Comparison of ENCODE assay signal across 13 cellular contexts in genomic region chr1:19124273-19124672, GRCh38.
A peak's percentile ranks its signal among the peaks of the same experiment; 100 is the strongest.
DNase-seq lines count a peak whose midpoint lies in the region; ATAC-seq, FAIRE-seq and TF ChIP-seq lines count a peak whose summit lies in the region.
"Had no signal": no experiment of that assay in that cellular context is flagged by ENCODE, and none has a peak within 500 bp of the region (broad histone marks: within the 10 kb centered on the region; RNA-seq: fewer than 3 reads in every experiment).

No MANE protein-coding gene starts in this region.

- H3K27ac Mint-ChIP-seq in CD4-positive, alpha-beta memory T cell = peak overlapping the region in 6 of 7 donors; percentile 33 to 85 (median 76)
- peak overlapping the region; percentile 82 for H3K27ac Mint-ChIP-seq in T-helper 2 cell treated with Interferon-gamma antibody and Interleukin-4, amounts not matched to agents 5 μg/mL and 100 μg/mL, for 36 hours
- peak overlapping the region; percentile 14 to 94 (median 79) for H3K27ac Mint-ChIP-seq in immature natural killer cell

- no peak for TF ChIP-seq CTCF in smooth muscle cell (IDR thresholded peaks at IDR 0.05; ENCODE audit: borderline replicate concordance, insufficient read depth, poor library complexity, severe bottlenecking)

- peaks cover 0 to 31% (median 21%) of the 10 kb centered on the region in 4 donors for H3K4me1 Mint-ChIP-seq in CD4-positive, alpha-beta memory T cell
- peaks cover 36% of the 10 kb centered on the region for H3K4me1 Mint-ChIP-seq in T-helper 2 cell treated with Interferon-gamma antibody and Interleukin-4, amounts not matched to agents 5 μg/mL and 100 μg/mL, for 36 hours (ENCODE audit: low read depth)
- H3K4me1 Mint-ChIP-seq in immature natural killer cell = peaks cover 31 to 43% of the 10 kb centered on the region in 2 donors

- no peaks in the 10 kb centered on the region for H3K79me2 ChIP-seq in smooth muscle cell (ENCODE audit: low read depth)

- no peaks in the 10 kb centered on the region for H3K9me3 ChIP-seq in CD4-positive, alpha-beta memory T cell (ENCODE audit: control insufficient read depth in 1 of 2, low read length in 2 of 2)
- no peaks in the 10 kb centered on the region for H3K9me3 ChIP-seq in smooth muscle cell (replicated peaks; ENCODE audit: low read depth)

- no peaks in the 10 kb centered on the region for H3K27me3 ChIP-seq in CD4-positive, alpha-beta memory T cell (ENCODE audit: insufficient read depth, low read length)
- no peaks in the 10 kb centered on the region for H3K27me3 ChIP-seq in smooth muscle cell (ENCODE audit: low read depth)

- no peaks in the 10 kb centered on the region for H4K20me1 ChIP-seq in smooth muscle cell (ENCODE audit: low read depth)

- no peak for TF ChIP-seq POLR2A in GM12892 (IDR thresholded peaks at IDR 0.05; ENCODE audit: low read depth, low read length)

- peaks cover 21% of the 10 kb centered on the region for H3K4me1 ChIP-seq in CD4-positive, alpha-beta memory T cell (ENCODE audit: insufficient read depth, low read length)
- no peaks in the 10 kb centered on the region for H3K4me1 ChIP-seq in smooth muscle cell (ENCODE audit: low read depth)

- H3K4me2 ChIP-seq in smooth muscle cell = no peak overlapping the region

- H3K4me3 ChIP-seq in CD4-positive, alpha-beta memory T cell (ENCODE audit: low read length in 2 of 2) = no peak overlapping the region
- no peak overlapping the region for H3K4me3 ChIP-seq in smooth muscle cell

- H3K36me3 ChIP-seq in CD4-positive, alpha-beta memory T cell (ENCODE audit: insufficient read depth, low read length) = peaks cover 93% of the 10 kb centered on the region
- peaks cover 56% of the 10 kb centered on the region for H3K36me3 ChIP-seq in smooth muscle cell (ENCODE audit: low read depth)

- DNase-seq in CD4-positive, alpha-beta memory T cell = peak in 1 of 5 donors; percentile 20
- no peak for DNase-seq in GM12892 (ENCODE audit: insufficient read length)
- peak; percentile 17 for DNase-seq in T-helper 2 cell treated with Interferon-gamma antibody and Interleukin-4, amounts not matched to agents 5 μg/mL and 100 μg/mL, for 36 hours (ENCODE audit: low spot score)
- DNase-seq in immature natural killer cell = peak in 2 of 3 donors; percentile 10 to 26
- no peak for DNase-seq in smooth muscle cell (lab: John Stamatoyannopoulos, UW; ENCODE audit: unreplicated experiment)
- no peak for DNase-seq in NOMO-1 treated with DMSO at 0.1 percent for 48 hours (lab: John Stamatoyannopoulos, UW; ENCODE audit: unreplicated experiment)
- DNase-seq in NK-92 treated with Interleukin-12 subunit alpha and Interleukin-12 subunit beta, amount 100 ng/mL, for 24 hours (lab: John Stamatoyannopoulos, UW) = no peak
- DNase-seq: NCI-H1436, NCI-H526, RPMI8226 had no signal

- WGBS in smooth muscle cell (ENCODE audit: low lambda C conversion rate) = 92% methylated on average over 5 of the region's 5 CpGs

- H3K27ac ChIP-seq in CD4-positive, alpha-beta memory T cell (ENCODE audit: low read depth, low read length) = no peak overlapping the region
- H3K27ac ChIP-seq in smooth muscle cell (ENCODE audit: low read depth) = no peak overlapping the region

- H2AFZ ChIP-seq in smooth muscle cell (ENCODE audit: low read depth) = no peak overlapping the region

- no peaks in the 10 kb centered on the region for H3F3A ChIP-seq in smooth muscle cell (ENCODE audit: low read depth)

- peak overlapping the region in 7 of 8 donors; percentile 5 to 74 (median 46) for H3K4me3 Mint-ChIP-seq in CD4-positive, alpha-beta memory T cell
- H3K4me3 Mint-ChIP-seq in T-helper 2 cell treated with Interferon-gamma antibody and Interleukin-4, amounts not matched to agents 5 μg/mL and 100 μg/mL, for 36 hours = peak overlapping the region; percentile 61
- H3K4me3 Mint-ChIP-seq in immature natural killer cell = peak overlapping the region in 4 of 5 donors; percentile 39 to 86 (median 47)

- H3K9ac ChIP-seq in smooth muscle cell (ENCODE audit: low read depth) = no peak overlapping the region

- H3K27me3 Mint-ChIP-seq in CD4-positive, alpha-beta memory T cell = no peaks in the 10 kb centered on the region
- H3K27me3 Mint-ChIP-seq in T-helper 2 cell treated with Interferon-gamma antibody and Interleukin-4, amounts not matched to agents 5 μg/mL and 100 μg/mL, for 36 hours (ENCODE audit: low read depth) = no peaks in the 10 kb centered on the region
- no peaks in the 10 kb centered on the region for H3K27me3 Mint-ChIP-seq in immature natural killer cell (ENCODE audit: low read depth in 3 of 3)

- POLR2A ChIA-PET in CD4-positive, alpha-beta memory T cell (lab: Charles Lee; ENCODE audit: partially characterized antibody) = interaction anchor here (0.5 to 1.6 kb wide), 2 partner anchors 50 to 550 kb away, joined by 3 to 4 read pairs; no protein-coding TSS in a partner anchor

- intact Hi-C loops in CD4-positive, alpha-beta memory T cell (cut with micrococcal nuclease) = no loop called here

- H3K9me3 Mint-ChIP-seq in CD4-positive, alpha-beta memory T cell = no peaks in the 10 kb centered on the region
- no peaks in the 10 kb centered on the region for H3K9me3 Mint-ChIP-seq in T-helper 2 cell treated with Interferon-gamma antibody and Interleukin-4, amounts not matched to agents 5 μg/mL and 100 μg/mL, for 36 hours
- no peaks in the 10 kb centered on the region for H3K9me3 Mint-ChIP-seq in immature natural killer cell

- H3K36me3 Mint-ChIP-seq in CD4-positive, alpha-beta memory T cell = peaks cover 81 to 99% of the 10 kb centered on the region in 2 donors
- H3K36me3 Mint-ChIP-seq in T-helper 2 cell treated with Interferon-gamma antibody and Interleukin-4, amounts not matched to agents 5 μg/mL and 100 μg/mL, for 36 hours (ENCODE audit: low read depth) = peaks cover 81% of the 10 kb centered on the region
- H3K36me3 Mint-ChIP-seq in immature natural killer cell = peaks cover 28 to 72% (median 57%) of the 10 kb centered on the region in 3 donors

- no peak for ATAC-seq in HG02852 (IDR thresholded peaks at IDR 0.05; ENCODE audit: unreplicated experiment)

- CTCF ChIA-PET in CD4-positive, alpha-beta memory T cell (lab: Charles Lee; ENCODE audit: partially characterized antibody) = no interaction called here

- FAIRE-seq in GM12892 (lab: Jason Lieb, UNC) = peak; percentile 27
- FAIRE-seq: G401.6, islet of Langerhans had no signal

Comparison
In these comparisons a context has a peak if more than half of its experiments do, and no peak if none do; other contexts are left out.
1. DNase-seq: peak in T-helper 2 cell treated with Interferon-gamma antibody and Interleukin-4, amounts not matched to agents 5 μg/mL and 100 μg/mL, for 36 hours (single experiment) and immature natural killer cell (2 of 3); none in GM12892 (single experiment), smooth muscle cell (single experiment), NOMO-1 treated with DMSO at 0.1 percent for 48 hours (single experiment) and NK-92 treated with Interleukin-12 subunit alpha and Interleukin-12 subunit beta, amount 100 ng/mL, for 24 hours (single experiment).
2. Peak in every context shown above with its lines, with median percentiles within 50 percentile points of each other: H3K27ac Mint-ChIP-seq and H3K4me3 Mint-ChIP-seq.